27 cellular contexts compared by ENCODE assay signal in genomic region chr5:148267972-148268371, GRCh38. TPM values are rescaled to one million over a fixed set of nuclear protein-coding genes. Genes with fewer than 3 reads are reported as not detected.
"Had no signal": no experiment of that assay in that cellular context is flagged by ENCODE, and none has a peak within 500 bp of the region (broad histone marks: within the 10 kb centered on the region; RNA-seq: fewer than 3 reads in every experiment).

No MANE protein-coding gene starts in this region.

- H3K27me3 ChIP-seq: esophagus squamous epithelium, gastroesophageal sphincter, heart left ventricle, spleen, testis, uterus had no signal

- ATAC-seq: activated CD4-positive, CD25-positive, alpha-beta regulatory T cell treated with anti-CD3 and anti-CD28 coated beads, Interleukin-2, amount 50 U/mL, for 24 hours; activated CD8-positive, alpha-beta memory T cell treated with anti-CD3 and anti-CD28 coated beads, Interleukin-2, amount 10 ng/mL, durations not matched to agents 7 days and 5 days; activated CD8-positive, alpha-beta T cell treated with anti-CD3 and anti-CD28 coated beads for 36 hours; activated naive CD8-positive, alpha-beta T cell treated with anti-CD3 and anti-CD28 coated beads, Interleukin-2, amount 50 U/mL, for 24 hours; effector memory CD8-positive, alpha-beta T cell; gastroesophageal sphincter; left lobe of liver; naive thymus-derived CD4-positive, alpha-beta T cell had no signal

- H3K4me3 ChIP-seq: esophagus squamous epithelium, gastroesophageal sphincter, heart left ventricle, lung, spleen, testis, uterus had no signal

- H3K27ac ChIP-seq: esophagus squamous epithelium, gastroesophageal sphincter, heart left ventricle, spleen, uterus, VCaP had no signal

- H3K4me1 ChIP-seq: esophagus squamous epithelium, gastroesophageal sphincter, heart left ventricle, spleen, testis, uterus had no signal

- H3K9me3 ChIP-seq: gastroesophageal sphincter, testis, uterus had no signal

- DNase-seq: activated CD4-positive, alpha-beta T cell treated with anti-CD3 and anti-CD28 coated beads, Interleukin-2, amount 10 ng/mL, durations not matched to agents 7 days and 5 days; activated CD8-positive, alpha-beta memory T cell treated with anti-CD3 and anti-CD28 coated beads, Interleukin-2, amount 10 ng/mL, durations not matched to agents 7 days and 5 days; activated CD8-positive, alpha-beta T cell treated with anti-CD3 and anti-CD28 coated beads for 36 hours; activated gamma-delta T cell; activated naive CD4-positive, alpha-beta T cell treated with anti-CD3 and anti-CD28 coated beads, Interleukin-2, amount 50 U/mL, for 16 hours; activated naive CD8-positive, alpha-beta T cell treated with anti-CD3 and anti-CD28 coated beads, Interleukin-2, amount 50 U/mL, for 24 hours; activated T-cell treated with anti-CD3 and anti-CD28 coated beads for 4 hours; anterior cingulate cortex; effector memory CD8-positive, alpha-beta T cell; esophagus squamous epithelium; heart left ventricle; naive thymus-derived CD4-positive, alpha-beta T cell; occipital lobe; spleen; stimulated activated CD4-positive, alpha-beta T cell treated with anti-CD3 and anti-CD28 coated beads, Interleukin-4, amount 100 ng/mL, for 1 hour; stimulated activated naive CD4-positive, alpha-beta T cell; uterus had no signal

- H3K36me3 ChIP-seq: esophagus squamous epithelium, gastroesophageal sphincter, heart left ventricle, spleen, uterus had no signal

RNA-seq across cellular contexts. Expression of gene SPINK13, which starts 0.6 kb away (rescaled TPM):
- total RNA-seq: activated CD4-positive, alpha-beta T cell treated with anti-CD3 and anti-CD28 coated beads, Interleukin-2, amount 10 ng/mL, durations not matched to agents 7 days and 5 days; activated CD8-positive, alpha-beta memory T cell treated with anti-CD3 and anti-CD28 coated beads, Interleukin-2, amount 10 ng/mL, durations not matched to agents 7 days and 5 days; activated CD8-positive, alpha-beta T cell treated with anti-CD3 and anti-CD28 coated beads for 36 hours; dermis microvascular lymphatic vessel endothelial cell; endothelial cell of umbilical vein; esophagus squamous epithelium; gastroesophageal sphincter; heart left ventricle; left lobe of liver; lung; naive thymus-derived CD4-positive, alpha-beta T cell; neural crest cell; occipital lobe; spleen; T-helper 2 cell treated with Interferon-gamma antibody and Interleukin-4, amounts not matched to agents 100 ng/mL and 5 ng/mL, for 36 hours had no signal

RNA-seq across cellular contexts. Expression of gene MARCOL, which starts 29.6 kb away (rescaled TPM):
- total RNA-seq: activated CD4-positive, alpha-beta T cell treated with anti-CD3 and anti-CD28 coated beads, Interleukin-2, amount 10 ng/mL, durations not matched to agents 7 days and 5 days; activated CD8-positive, alpha-beta memory T cell treated with anti-CD3 and anti-CD28 coated beads, Interleukin-2, amount 10 ng/mL, durations not matched to agents 7 days and 5 days; activated CD8-positive, alpha-beta T cell treated with anti-CD3 and anti-CD28 coated beads for 36 hours; dermis microvascular lymphatic vessel endothelial cell; endothelial cell of umbilical vein; esophagus squamous epithelium; gastroesophageal sphincter; heart left ventricle; left lobe of liver; lung; naive thymus-derived CD4-positive, alpha-beta T cell; neural crest cell; occipital lobe; spleen; T-helper 2 cell treated with Interferon-gamma antibody and Interleukin-4, amounts not matched to agents 100 ng/mL and 5 ng/mL, for 36 hours; testis; uterus had no signal

RNA-seq across cellular contexts. Expression of gene SPINK7, which starts 44.3 kb away (rescaled TPM):
- total RNA-seq: activated CD4-positive, alpha-beta T cell treated with anti-CD3 and anti-CD28 coated beads, Interleukin-2, amount 10 ng/mL, durations not matched to agents 7 days and 5 days; activated CD8-positive, alpha-beta memory T cell treated with anti-CD3 and anti-CD28 coated beads, Interleukin-2, amount 10 ng/mL, durations not matched to agents 7 days and 5 days; activated CD8-positive, alpha-beta T cell treated with anti-CD3 and anti-CD28 coated beads for 36 hours; dermis microvascular lymphatic vessel endothelial cell; endothelial cell of umbilical vein; heart left ventricle; left lobe of liver; lung; naive thymus-derived CD4-positive, alpha-beta T cell; neural crest cell; occipital lobe; spleen; T-helper 2 cell treated with Interferon-gamma antibody and Interleukin-4, amounts not matched to agents 100 ng/mL and 5 ng/mL, for 36 hours; testis; uterus had no signal
